ENCODE assay signal across 29 cellular contexts in the genomic region with DNA sequence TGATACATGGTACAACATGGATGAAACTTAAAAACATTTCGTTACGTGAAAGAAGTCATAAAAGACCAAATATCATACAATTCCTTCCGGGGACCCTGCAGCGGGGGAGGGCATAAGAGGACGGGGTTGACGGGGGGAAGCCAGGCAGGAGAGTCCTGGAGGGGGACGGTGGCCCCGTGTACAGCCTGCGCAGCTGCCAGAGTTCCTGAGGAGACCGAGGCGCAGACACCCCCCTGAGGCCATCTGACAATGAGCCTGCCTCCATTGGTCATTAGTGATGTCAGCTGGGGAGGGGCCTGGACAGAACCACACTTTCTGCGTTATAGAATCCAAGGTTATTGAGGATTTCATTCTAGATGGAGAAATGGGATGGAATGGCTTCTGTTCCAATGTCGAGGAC.
"Had no signal": no experiment of that assay in that cellular context is flagged by ENCODE, and none has a peak within 500 bp of the region (broad histone marks: within the 10 kb centered on the region; RNA-seq: fewer than 3 reads in every experiment).

No MANE protein-coding gene starts in this region.

- H3K27me3 ChIP-seq: ascending aorta, MG63, Peyer's patch had no signal

- H3K9me3 ChIP-seq: ascending aorta, MG63, Peyer's patch had no signal

- H3K36me3 Mint-ChIP-seq: activated naive CD8-positive, alpha-beta T cell treated with anti-CD3 and anti-CD28 coated beads, Interleukin-2, amount 10 ng/mL, durations not matched to agents 7 days and 5 days had no signal

- H3K9me3 Mint-ChIP-seq: activated CD8-positive, alpha-beta T cell treated with anti-CD3 and anti-CD28 coated beads for 36 hours; activated naive CD4-positive, alpha-beta T cell treated with anti-CD3 and anti-CD28 coated beads, Interleukin-2, amount 50 U/mL, for 24 hours; activated naive CD8-positive, alpha-beta T cell treated with anti-CD3 and anti-CD28 coated beads, Interleukin-2, amount 10 ng/mL, durations not matched to agents 7 days and 5 days; activated T-helper 2 cell treated with anti-CD3 and anti-CD28 coated beads, Interferon-gamma antibody, Interleukin-2, Interleukin-4, amounts not matched to agents 10 μg/mL and 5 μg/mL and 100 μg/mL, durations not matched to agents 14 hours and 24 hours and 36 hours had no signal

- H3K27ac ChIP-seq: ascending aorta, Peyer's patch, SK-N-MC, WERI-Rb-1 had no signal

- H3K27me3 Mint-ChIP-seq: activated CD8-positive, alpha-beta T cell treated with anti-CD3 and anti-CD28 coated beads for 36 hours; activated naive CD4-positive, alpha-beta T cell treated with anti-CD3 and anti-CD28 coated beads, Interleukin-2, amount 50 U/mL, for 24 hours; activated naive CD8-positive, alpha-beta T cell treated with anti-CD3 and anti-CD28 coated beads, Interleukin-2, amount 10 ng/mL, durations not matched to agents 7 days and 5 days had no signal

- ATAC-seq: activated CD8-positive, alpha-beta T cell treated with anti-CD3 and anti-CD28 coated beads for 36 hours; PC-3; Right ventricle myocardium inferior had no signal

- H3K4me3 Mint-ChIP-seq: activated CD8-positive, alpha-beta T cell treated with anti-CD3 and anti-CD28 coated beads for 36 hours; activated naive CD4-positive, alpha-beta T cell treated with anti-CD3 and anti-CD28 coated beads, Interleukin-2, amount 50 U/mL, for 24 hours; activated naive CD8-positive, alpha-beta T cell treated with anti-CD3 and anti-CD28 coated beads, Interleukin-2, amount 10 ng/mL, durations not matched to agents 7 days and 5 days had no signal

- DNase-seq: activated CD4-positive, alpha-beta T cell treated with anti-CD3 and anti-CD28 coated beads for 1 hour; activated CD4-positive, alpha-beta T cell treated with anti-CD3 and anti-CD28 coated beads for 48 hours; activated CD4-positive, CD25-positive, alpha-beta regulatory T cell; activated CD8-positive, alpha-beta T cell treated with anti-CD3 and anti-CD28 coated beads for 36 hours; activated gamma-delta T cell; activated naive CD4-positive, alpha-beta T cell treated with Interleukin-2 at 50 U/mL for 16 hours; activated naive CD8-positive, alpha-beta T cell treated with anti-CD3 and anti-CD28 coated beads, Interleukin-2, amount 10 ng/mL, durations not matched to agents 7 days and 5 days; activated T-cell treated with anti-CD3 and anti-CD28 coated beads, Interleukin-2, amount 50 U/mL, for 1 hour; amygdala; Kasumi-1; KG1; MG63; NCI-H1048; NCI-H1105 treated with DMSO at 0.1 percent for 48 hours; NCI-H1436; NCI-H1694; NCI-H1930; NCI-H345; NCI-H524 treated with DMSO at 0.1 percent for 48 hours; PC-3; RPMI8226; T1000; WERI-Rb-1 had no signal

- H3K36me3 ChIP-seq: ascending aorta, MG63, WERI-Rb-1 had no signal

- H3K4me3 ChIP-seq: ascending aorta, MG63, Peyer's patch, SK-N-MC had no signal

- H3K27ac Mint-ChIP-seq: activated CD8-positive, alpha-beta T cell treated with anti-CD3 and anti-CD28 coated beads for 36 hours; activated naive CD4-positive, alpha-beta T cell treated with anti-CD3 and anti-CD28 coated beads, Interleukin-2, amount 50 U/mL, for 24 hours; activated naive CD8-positive, alpha-beta T cell treated with anti-CD3 and anti-CD28 coated beads, Interleukin-2, amount 10 ng/mL, durations not matched to agents 7 days and 5 days; activated T-helper 2 cell treated with anti-CD3 and anti-CD28 coated beads, Interferon-gamma antibody, Interleukin-2, Interleukin-4, amounts not matched to agents 10 μg/mL and 5 μg/mL and 100 μg/mL, durations not matched to agents 14 hours and 24 hours and 36 hours had no signal
